Comparison of ENCODE assay signal across 25 cellular contexts in the genomic region with DNA sequence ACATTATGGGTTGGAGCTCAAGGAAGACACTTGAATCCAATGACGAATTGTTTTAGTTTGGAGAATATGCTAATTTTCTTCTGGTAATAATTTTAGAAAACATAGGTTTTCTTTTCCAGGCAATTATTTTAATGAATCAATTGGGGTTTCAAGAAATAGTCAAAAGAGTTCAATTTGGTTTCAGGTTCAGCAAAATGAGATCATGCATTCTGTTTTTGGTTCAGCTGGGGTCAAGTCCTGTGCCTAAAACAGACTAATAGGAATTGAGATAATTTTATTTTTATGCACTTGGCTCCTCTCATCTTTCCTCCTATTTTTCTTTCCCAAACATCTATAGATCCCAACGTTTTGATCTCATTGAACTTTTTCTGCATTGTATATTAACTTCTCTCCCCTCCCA.
"Had no signal": no experiment of that assay in that cellular context is flagged by ENCODE, and none has a peak within 500 bp of the region (broad histone marks: within the 10 kb centered on the region; RNA-seq: fewer than 3 reads in every experiment).

No MANE protein-coding gene starts in this region.

- H3K9me3 ChIP-seq: colonic mucosa, esophagus squamous epithelium, gastrocnemius medialis, heart right ventricle, left lung, lower lobe of right lung had no signal

- H3K27me3 ChIP-seq: colonic mucosa, esophagus squamous epithelium, gastrocnemius medialis, heart right ventricle, left lung had no signal

- FAIRE-seq: endometrium, keratinocyte had no signal

- H3K27ac ChIP-seq: colonic mucosa, epithelial cell of prostate, esophagus squamous epithelium, heart right ventricle, left lung, lower lobe of right lung had no signal

- H3K27ac Mint-ChIP-seq: dendritic cell treated with granulocyte-macrophage colony-stimulating factor and Interleukin-4, amounts not matched to agents 40 ng/mL and 50 ng/mL, for 4 days; effector memory CD8-positive, alpha-beta T cell; endodermal cell had no signal

- H3K27me3 Mint-ChIP-seq: dendritic cell treated with granulocyte-macrophage colony-stimulating factor and Interleukin-4, amounts not matched to agents 40 ng/mL and 50 ng/mL, for 4 days had no signal

- H3K4me3 Mint-ChIP-seq: dendritic cell treated with granulocyte-macrophage colony-stimulating factor and Interleukin-4, amounts not matched to agents 40 ng/mL and 50 ng/mL, for 4 days; effector memory CD8-positive, alpha-beta T cell; endodermal cell had no signal

- H3K4me3 ChIP-seq: colonic mucosa, esophagus squamous epithelium, gastrocnemius medialis, heart right ventricle, left lung, lower lobe of right lung had no signal

- H3K9me3 Mint-ChIP-seq: dendritic cell treated with granulocyte-macrophage colony-stimulating factor and Interleukin-4, amounts not matched to agents 40 ng/mL and 50 ng/mL, for 4 days; effector memory CD8-positive, alpha-beta T cell; endodermal cell had no signal

- ATAC-seq: effector memory CD8-positive, alpha-beta T cell; esophagus mucosa; gastrocnemius medialis; heart right ventricle; left cardiac atrium; left lung; left ventricle myocardium superior; lower lobe of right lung had no signal

- DNase-seq: colonic mucosa; cortex of kidney; effector CD8-positive, alpha-beta T cell; effector memory CD8-positive, alpha-beta T cell; endodermal cell; erythroblast; esophagus squamous epithelium; foreskin fibroblast; foreskin melanocyte; gastrocnemius medialis; glutamatergic neuron; head of caudate nucleus; heart right ventricle; hippocampal formation; left cardiac atrium; left lung; left ventricle myocardium superior; lower lobe of right lung; mesenchymal stem cell; midbrain had no signal

- H3K4me1 ChIP-seq: colonic mucosa, esophagus squamous epithelium, heart right ventricle, left lung, lower lobe of right lung had no signal

- H3K36me3 ChIP-seq: colonic mucosa, gastrocnemius medialis, left lung, lower lobe of right lung had no signal
